Comparison of ENCODE assay signal across 20 cellular contexts in the genomic region with DNA sequence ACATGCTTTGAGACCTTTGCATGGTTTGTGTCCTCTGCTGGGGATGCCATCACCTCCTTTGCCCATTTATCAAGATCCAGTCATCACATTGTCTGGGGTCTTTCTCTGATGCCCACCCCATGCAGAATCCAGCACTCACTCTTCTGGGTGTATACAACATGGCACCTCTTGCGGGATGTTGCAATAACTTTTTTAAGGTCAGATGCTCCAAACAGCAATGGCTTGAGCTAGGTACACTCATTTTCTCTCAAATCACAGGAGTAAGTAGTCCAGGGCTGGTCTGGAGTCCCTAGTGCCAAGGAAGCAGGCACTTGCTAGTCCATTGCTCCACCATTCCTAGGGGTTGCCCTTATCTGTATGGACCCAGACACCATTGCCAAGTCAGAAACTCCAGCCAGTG.
"Had no signal": no experiment of that assay in that cellular context is flagged by ENCODE, and none has a peak within 500 bp of the region (broad histone marks: within the 10 kb centered on the region; RNA-seq: fewer than 3 reads in every experiment).

No MANE protein-coding gene starts in this region.

- DNase-seq: cortex of kidney; effector CD8-positive, alpha-beta T cell; esophagus squamous epithelium; foreskin melanocyte; gastrocnemius medialis; hippocampal formation; mesenchymal stem cell had no signal

- ATAC-seq: gastrocnemius medialis, left ventricle myocardium superior had no signal

- H3K36me3 ChIP-seq: colonic mucosa, esophagus squamous epithelium, gastrocnemius medialis, heart right ventricle, left lung, lower lobe of right lung had no signal

- H3K9me3 ChIP-seq: colonic mucosa, lower lobe of right lung had no signal

- H3K27ac ChIP-seq: colonic mucosa, epithelial cell of prostate, esophagus squamous epithelium, gastrocnemius medialis, heart right ventricle, left lung, lower lobe of right lung had no signal

- H3K4me3 Mint-ChIP-seq: dendritic cell treated with granulocyte-macrophage colony-stimulating factor and Interleukin-4, amounts not matched to agents 40 ng/mL and 50 ng/mL, for 4 days; effector memory CD8-positive, alpha-beta T cell; endodermal cell; naive thymus-derived CD4-positive, alpha-beta T cell had no signal

- H3K27me3 ChIP-seq: colonic mucosa had no signal

- H3K4me3 ChIP-seq: colonic mucosa, esophagus squamous epithelium, gastrocnemius medialis, heart right ventricle, left lung, lower lobe of right lung had no signal

- H3K27ac Mint-ChIP-seq: dendritic cell treated with granulocyte-macrophage colony-stimulating factor and Interleukin-4, amounts not matched to agents 40 ng/mL and 50 ng/mL, for 4 days; effector memory CD8-positive, alpha-beta T cell; endodermal cell; naive thymus-derived CD4-positive, alpha-beta T cell had no signal

- FAIRE-seq: endometrium, islet of Langerhans, keratinocyte had no signal

- H3K4me1 ChIP-seq: colonic mucosa, gastrocnemius medialis, left lung, lower lobe of right lung had no signal
